In the genomic region with DNA sequence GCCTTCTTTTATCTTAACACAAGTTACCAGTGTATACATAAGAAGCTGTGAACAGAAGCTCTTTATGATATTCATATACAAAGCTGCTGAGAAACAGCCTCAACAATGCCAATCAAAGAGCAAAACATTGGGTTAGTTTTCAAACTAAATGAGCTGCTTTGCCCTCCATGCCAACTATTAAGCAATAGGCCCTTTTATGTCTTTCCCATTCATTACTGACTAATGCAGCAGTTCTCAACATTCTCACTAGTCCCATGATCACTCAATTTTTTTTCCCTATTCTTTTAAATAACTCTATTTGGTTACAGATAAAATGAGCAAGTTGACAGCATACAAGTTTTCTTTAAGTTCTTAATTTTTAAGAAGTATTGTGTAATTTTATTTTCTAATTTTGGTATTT, we compare ENCODE assay signal across 19 cellular contexts. TPM values are rescaled to one million over a fixed set of nuclear protein-coding genes. Genes with fewer than 3 reads are reported as not detected.
DNase-seq lines count a peak whose midpoint lies in the region; ATAC-seq and TF ChIP-seq lines count a peak whose summit lies in the region.
"Had no signal": no experiment of that assay in that cellular context is flagged by ENCODE, and none has a peak within 500 bp of the region (broad histone marks: within the 10 kb centered on the region; RNA-seq: fewer than 3 reads in every experiment).

No MANE protein-coding gene starts in this region.

- peaks cover 46% of the 10 kb centered on the region for H3K4me1 Mint-ChIP-seq in brain

- peaks cover 3% of the 10 kb centered on the region for H3K27me3 Mint-ChIP-seq in brain

- H3K27ac Mint-ChIP-seq in brain = peak overlapping the region; percentile 2 to 86 (median 40)
- H3K27ac Mint-ChIP-seq: activated naive CD4-positive, alpha-beta T cell treated with anti-CD3 and anti-CD28 coated beads, Interleukin-2, amount 50 U/mL, for 72 hours; HFFc6 had no signal

- intact Hi-C loops in gastrocnemius medialis (cut with DNase I; ENCODE audit: low total_unique reads) = no loop called here
- intact Hi-C loops in prostate gland (cut with DNase I) = no loop called here

- H3K27ac ChIP-seq in GM23248 (peak overlapping the region; percentile 47), gastrocnemius medialis (peak overlapping the region; percentile 68 to 88 (median 76)), prostate gland (no peak overlapping the region)
- H3K27ac ChIP-seq: BLaER1 treated with 17β-estradiol and CSF1 and Interleukin-3, amounts not matched to agents 10 nM and 100 nM; epithelial cell of prostate; ovary; Peyer's patch had no signal

- peak; percentile 74 to 85 for ATAC-seq in gastrocnemius medialis
- ATAC-seq: activated naive CD4-positive, alpha-beta T cell treated with anti-CD3 and anti-CD28 coated beads, Interleukin-2, amount 50 U/mL, for 72 hours had no signal

- H3K9me3 ChIP-seq in GM23248 (ENCODE audit: low read depth) = no peaks in the 10 kb centered on the region
- no peaks in the 10 kb centered on the region for H3K9me3 ChIP-seq in gastrocnemius medialis
- H3K9me3 ChIP-seq in prostate gland = no peaks in the 10 kb centered on the region
- H3K9me3 ChIP-seq: ovary, Peyer's patch had no signal

- H3K36me3 ChIP-seq in GM23248 (ENCODE audit: low read depth) (peaks cover 63% of the 10 kb centered on the region), gastrocnemius medialis (peaks cover 4 to 51% of the 10 kb centered on the region in 2 donors), prostate gland (no peaks in the 10 kb centered on the region)
- H3K36me3 ChIP-seq: BLaER1 treated with 17β-estradiol and CSF1 and Interleukin-3, amounts not matched to agents 10 nM and 100 nM; ovary had no signal

- DNase-seq in GM23248 (peak; percentile 79), globus pallidus (ENCODE audit: low spot score) (peak; percentile 87), gastrocnemius medialis (no peak), D341Med (ENCODE audit: low spot score) (no peak), prostate gland (ENCODE audit: low spot score) (no peak), UCSD-AML1 (lab: John Stamatoyannopoulos, UW; ENCODE audit: unreplicated experiment) (no peak)
- no peak for DNase-seq in stimulated activated naive CD4-positive, alpha-beta T cell treated with Interleukin-2 at 50 U/mL for 16 hours (lab: John Stamatoyannopoulos, UW)
- DNase-seq: activated CD4-positive, CD25-positive, alpha-beta regulatory T cell treated with anti-CD3 and anti-CD28 coated beads, Interleukin-2, amount 50 U/mL, for 72 hours; activated CD8-positive, alpha-beta memory T cell treated with anti-CD3 and anti-CD28 coated beads, Interleukin-2, amount 50 U/mL, for 48 hours; HFFc6; NCI-H187; ovary; Peyer's patch; stimulated activated CD4-positive, alpha-beta T cell treated with anti-CD3 and anti-CD28 coated beads, Interleukin-15, amount 100 ng/mL, for 24 hours; T-helper 1 cell had no signal

- no peaks in the 10 kb centered on the region for H3K9me2 ChIP-seq in GM23248 (ENCODE audit: insufficient read depth)

- no peaks in the 10 kb centered on the region for H4K20me1 ChIP-seq in GM23248 (ENCODE audit: insufficient read depth)
- H4K20me1 ChIP-seq: BLaER1 treated with 17β-estradiol and CSF1 and Interleukin-3, amounts not matched to agents 10 nM and 100 nM had no signal

- H3K4me3 ChIP-seq in GM23248 (no peak overlapping the region), gastrocnemius medialis (no peak overlapping the region), prostate gland (no peak overlapping the region)
- H3K4me3 ChIP-seq: BLaER1 treated with 17β-estradiol and CSF1 and Interleukin-3, amounts not matched to agents 10 nM and 100 nM; ovary; Peyer's patch had no signal

- TF ChIP-seq POLR2A in gastrocnemius medialis (IDR thresholded peaks at IDR 0.05) (no peak), prostate gland (IDR thresholded peaks at IDR 0.05) (no peak)

- H3K4me2 ChIP-seq in GM23248 (ENCODE audit: unreplicated experiment) = no peak overlapping the region
- H3K4me2 ChIP-seq: BLaER1 treated with 17β-estradiol and CSF1 and Interleukin-3, amounts not matched to agents 10 nM and 100 nM had no signal

- no peak overlapping the region for H3K4me3 Mint-ChIP-seq in brain
- H3K4me3 Mint-ChIP-seq: HFFc6 had no signal

- H3K27me3 ChIP-seq in GM23248 (replicated peaks; ENCODE audit: insufficient read depth) (no peaks in the 10 kb centered on the region), gastrocnemius medialis (no peaks in the 10 kb centered on the region), prostate gland (replicated peaks; ENCODE audit: insufficient read depth) (no peaks in the 10 kb centered on the region)
- H3K27me3 ChIP-seq: BLaER1 treated with 17β-estradiol and CSF1 and Interleukin-3, amounts not matched to agents 10 nM and 100 nM; ovary; Peyer's patch had no signal

- H3K79me2 ChIP-seq in GM23248 (ENCODE audit: insufficient read depth) = no peaks in the 10 kb centered on the region; the same call in 1 of the 2 replicates

- peaks cover 72% of the 10 kb centered on the region for H3K36me3 Mint-ChIP-seq in brain
- H3K36me3 Mint-ChIP-seq: activated naive CD4-positive, alpha-beta T cell treated with anti-CD3 and anti-CD28 coated beads, Interleukin-2, amount 50 U/mL, for 72 hours had no signal

- H3K9ac ChIP-seq in GM23248 = no peak overlapping the region
- H3K9ac ChIP-seq: BLaER1 treated with 17β-estradiol and CSF1 and Interleukin-3, amounts not matched to agents 10 nM and 100 nM had no signal

- H3K4me1 ChIP-seq in GM23248 (ENCODE audit: insufficient read depth) (peaks cover 8% of the 10 kb centered on the region), gastrocnemius medialis (peaks cover 12 to 14% of the 10 kb centered on the region in 2 donors), prostate gland (replicated peaks) (no peaks in the 10 kb centered on the region)
- H3K4me1 ChIP-seq: Peyer's patch had no signal

- in situ Hi-C loops in GM23248 (cut with MboI) (no loop called here), gastrocnemius medialis (cut with MboI; ENCODE audit: low sequenced_read_pairs in 4 of 4) (no loop called here)

- H3K9me3 Mint-ChIP-seq in brain = no peaks in the 10 kb centered on the region
- H3K9me3 Mint-ChIP-seq: activated naive CD4-positive, alpha-beta T cell treated with anti-CD3 and anti-CD28 coated beads, Interleukin-2, amount 50 U/mL, for 72 hours; HFFc6 had no signal

- TF ChIP-seq CTCF in brain (conservative IDR thresholded peaks at IDR 0.05) = no peak
- peak in 1 of 5 experiments; percentile 11 for TF ChIP-seq CTCF in gastrocnemius medialis (IDR thresholded peaks at IDR 0.05 in 4 of 5, conservative IDR thresholded peaks at IDR 0.05 in 1 of 5)
- no peak for TF ChIP-seq CTCF in prostate gland (IDR thresholded peaks at IDR 0.05)

- no peak overlapping the region for H2AFZ ChIP-seq in GM23248

- no peaks in the 10 kb centered on the region for H3F3A ChIP-seq in GM23248 (ENCODE audit: insufficient read depth)

RNA-seq across cellular contexts. Expression of a gene that starts 57.9 kb away (rescaled TPM):
- 0.32 TPM in 1 of 2 replicates, not detected in the other for total RNA-seq in GM23248 (2014; rRNA removed; shearing (Covaris generic))
- polyA plus RNA-seq in GM23248 (2016; fragmentation: Nextera tagmentation; extraction: Ambion mirVana) (0.08 TPM in 1 of 2 replicates, not detected in the other), brain (ENCODE audit: insufficient read depth, low read depth, low replicate concordance) (8.5 TPM)
- total RNA-seq in gastrocnemius medialis (10 to 100 TPM in 1 of 4 donors, 1 to 10 TPM in 3; 1.3 to 31.3 (median 4.3) TPM), prostate gland (1 to 10 TPM in 1 of 2 donors, under 1 TPM in 1; 0.91 to 7.6 TPM)
- total RNA-seq: activated naive CD4-positive, alpha-beta T cell treated with anti-CD3 and anti-CD28 coated beads, Interleukin-2, amount 50 U/mL, for 72 hours had no signal

Comparison
In these comparisons a context has a peak if more than half of its experiments do, and no peak if none do; other contexts are left out.
1. DNase-seq: peak in GM23248 (single experiment) and globus pallidus (single experiment); none in gastrocnemius medialis (0 of 2), D341Med (single experiment), prostate gland (single experiment), stimulated activated naive CD4-positive, alpha-beta T cell treated with Interleukin-2 at 50 U/mL for 16 hours (single experiment) and UCSD-AML1 (single experiment).
2. H3K27ac ChIP-seq: peak in GM23248 (single experiment) and gastrocnemius medialis (4 of 4); none in prostate gland (0 of 2).